ENCODE assay signal across 13 cellular contexts in genomic region chr21:42518216-42518615, GRCh38. TPM values are rescaled to one million over a fixed set of nuclear protein-coding genes. Genes with fewer than 3 reads are reported as not detected.
A peak's percentile ranks its signal among the peaks of the same experiment; 100 is the strongest.
DNase-seq lines count a peak whose midpoint lies in the region; ATAC-seq and TF ChIP-seq lines count a peak whose summit lies in the region.
"Had no signal": no experiment of that assay in that cellular context is flagged by ENCODE, and none has a peak within 500 bp of the region (broad histone marks: within the 10 kb centered on the region; RNA-seq: fewer than 3 reads in every experiment).

No MANE protein-coding gene starts in this region.

- H3K4me2 ChIP-seq in HCT116 (ENCODE audit: low read length) (peak overlapping the region; percentile 83), fibroblast of lung (ENCODE audit: extremely low read depth, insufficient read depth, low read length) (no peak overlapping the region)

- H4K20me1 ChIP-seq in HCT116 (ENCODE audit: insufficient read depth) (no peaks in the 10 kb centered on the region), fibroblast of lung (ENCODE audit: control insufficient read depth, extremely low read depth, insufficient read depth, low read length) (no peaks in the 10 kb centered on the region)

- peaks cover 3% of the 10 kb centered on the region for H3K27me3 Mint-ChIP-seq in activated T-helper 1 cell treated with anti-CD3 and anti-CD28 coated beads, Interleukin-12 subunit alpha, Interleukin-12 subunit beta, Interleukin-2, Interleukin-4 antibody, amounts not matched to agents 30 ng/mL and 10 ng/mL and 1 ng/mL, durations not matched to agents 14 hours and 24 hours and 36 hours (ENCODE audit: insufficient read depth)
- H3K27me3 Mint-ChIP-seq: CD4-positive, alpha-beta T cell had no signal

- H3K4me3 ChIP-seq in HCT116 (replicated peaks in 1 of 2; ENCODE audit: low read depth in 1 of 2, low read length in 2 of 2): peak overlapping the region; percentile 6 to 19; a peak in 3 of 4 replicates
- H3K4me3 ChIP-seq in fibroblast of lung (replicated peaks in 1 of 4; ENCODE audit: control extremely low read depth in 1 of 4, insufficient read depth in 1 of 4, low read depth in 3 of 4, low read length in 4 of 4): no peak overlapping the region
- H3K4me3 ChIP-seq: ascending aorta had no signal

- CTCF ChIA-PET in HCT116 (lab: Charles Lee): no interaction called here

- TF ChIP-seq RAD21 in HCT116 (IDR thresholded peaks at IDR 0.05; ENCODE audit: low read depth): no peak

- H3K4me3 Mint-ChIP-seq in activated T-helper 1 cell treated with anti-CD3 and anti-CD28 coated beads, Interleukin-12 subunit alpha, Interleukin-12 subunit beta, Interleukin-2, Interleukin-4 antibody, amounts not matched to agents 30 ng/mL and 10 ng/mL and 1 ng/mL, durations not matched to agents 14 hours and 24 hours and 36 hours: no peak overlapping the region
- H3K4me3 Mint-ChIP-seq: CD4-positive, alpha-beta T cell had no signal

- peaks cover 0 to 7% of the 10 kb centered on the region in 2 experiments; a peak in 2 of 4 replicates for H3K36me3 ChIP-seq in HCT116 (ENCODE audit: control insufficient read depth in 1 of 2, insufficient read depth in 2 of 2, low read length in 2 of 2)
- H3K36me3 ChIP-seq in fibroblast of lung (ENCODE audit: control insufficient read depth, insufficient read depth, low read length): no peaks in the 10 kb centered on the region

- intact Hi-C loops in HCT116 (cut with micrococcal nuclease) (loop anchor here (5.0 kb wide), 1 partner anchor 66 kb away; no protein-coding TSS in a partner anchor), sciatic nerve (cut with DNase I) (no loop called here)
- intact Hi-C loops in activated T-helper 1 cell treated with anti-CD3 and anti-CD28 coated beads, Interleukin-12 subunit alpha, Interleukin-12 subunit beta, Interleukin-2, Interleukin-4 antibody, amounts not matched to agents 30 ng/mL and 10 ng/mL and 1 ng/mL, durations not matched to agents 14 hours and 24 hours and 36 hours (cut with micrococcal nuclease): loop anchor here (10.0 kb wide), 1 partner anchor 213 kb away; no protein-coding TSS in a partner anchor

- H3K9ac ChIP-seq in HCT116 (ENCODE audit: low read length): peak overlapping the region; percentile 42
- H3K9ac ChIP-seq in fibroblast of lung (ENCODE audit: insufficient read depth, low read length): no peak overlapping the region

- ATAC-seq in HCT116: peak; percentile 76
- ATAC-seq in SK-N-SH treated with all-trans-retinoic acid at 6 μM for 48 hours: peak; percentile 65
- ATAC-seq in sciatic nerve: no peak
- ATAC-seq in GM18867 (IDR thresholded peaks at IDR 0.05; ENCODE audit: unreplicated experiment): no peak
- no peak for ATAC-seq in esophagus mucosa

- H3K4me1 Mint-ChIP-seq in activated T-helper 1 cell treated with anti-CD3 and anti-CD28 coated beads, Interleukin-12 subunit alpha, Interleukin-12 subunit beta, Interleukin-2, Interleukin-4 antibody, amounts not matched to agents 30 ng/mL and 10 ng/mL and 1 ng/mL, durations not matched to agents 14 hours and 24 hours and 36 hours (ENCODE audit: low read depth): peaks cover 21% of the 10 kb centered on the region

- no TSS peak for BruUV-seq in HCT116 (replicated peaks; lab: Mats Ljungman, UMichigan)

- peaks cover 48% of the 10 kb centered on the region for H3K36me3 Mint-ChIP-seq in activated T-helper 1 cell treated with anti-CD3 and anti-CD28 coated beads, Interleukin-12 subunit alpha, Interleukin-12 subunit beta, Interleukin-2, Interleukin-4 antibody, amounts not matched to agents 30 ng/mL and 10 ng/mL and 1 ng/mL, durations not matched to agents 14 hours and 24 hours and 36 hours (ENCODE audit: low read depth)

- RAD21 ChIA-PET in HCT116 (lab: Charles Lee; ENCODE audit: low non-redundant PET in 1 of 2, low total read pairs in 2 of 2, uncharacterized antibody in 2 of 2, unreplicated experiment in 2 of 2): no interaction called here

- no peaks in the 10 kb centered on the region for H3K27me3 ChIP-seq in HCT116 (ENCODE audit: insufficient read depth, low read length)
- H3K27me3 ChIP-seq in fibroblast of lung (ENCODE audit: control insufficient read depth, insufficient read depth, low read length): no peaks in the 10 kb centered on the region
- H3K27me3 ChIP-seq: ascending aorta had no signal

- no peaks in the 10 kb centered on the region for H3K9me3 Mint-ChIP-seq in activated T-helper 1 cell treated with anti-CD3 and anti-CD28 coated beads, Interleukin-12 subunit alpha, Interleukin-12 subunit beta, Interleukin-2, Interleukin-4 antibody, amounts not matched to agents 30 ng/mL and 10 ng/mL and 1 ng/mL, durations not matched to agents 14 hours and 24 hours and 36 hours
- H3K9me3 Mint-ChIP-seq: CD4-positive, alpha-beta T cell had no signal

- H3K79me2 ChIP-seq in HCT116 (ENCODE audit: insufficient read depth, low read length): no peaks in the 10 kb centered on the region
- H3K79me2 ChIP-seq in fibroblast of lung (ENCODE audit: control insufficient read depth, insufficient read depth, low read length): no peaks in the 10 kb centered on the region

- H3K27ac ChIP-seq in HCT116 (ENCODE audit: low read depth, low read length): peak overlapping the region; percentile 76
- H3K27ac ChIP-seq in fibroblast of lung (ENCODE audit: insufficient read depth, low read length): no peak overlapping the region
- H3K27ac ChIP-seq: ascending aorta had no signal

- TF ChIP-seq CTCF in HCT116 (IDR thresholded peaks at IDR 0.05 in 2 of 3, conservative IDR thresholded peaks at IDR 0.05 in 1 of 3; ENCODE audit: borderline replicate concordance in 1 of 3, insufficient read depth in 1 of 3, low read depth in 2 of 3, low read length in 2 of 3): no peak
- no peak for TF ChIP-seq CTCF in fibroblast of lung (conservative IDR thresholded peaks at IDR 0.05 in 1 of 2, IDR thresholded peaks at IDR 0.05 in 1 of 2; ENCODE audit: low read depth in 1 of 2, low read length in 2 of 2)

- H3K4me1 ChIP-seq in HCT116 (ENCODE audit: control insufficient read depth in 1 of 2, insufficient read depth in 2 of 2, low read length in 2 of 2) (peaks cover 46 to 53% of the 10 kb centered on the region in 2 experiments), fibroblast of lung (ENCODE audit: control insufficient read depth, extremely low read depth, insufficient read depth, low read length) (no peaks in the 10 kb centered on the region)

- DNase-seq in HCT116 (ENCODE audit: low read depth, low spot score) (peak; percentile 92), fibroblast of lung (ENCODE audit: low read depth in 2 of 2) (peak; percentile 37 to 82), sciatic nerve (ENCODE audit: low spot score) (peak; percentile 45), AG08395 (ENCODE audit: low spot score) (no peak)
- no peak for DNase-seq in activated T-helper 1 cell treated with anti-CD3 and anti-CD28 coated beads, Interleukin-12 subunit alpha, Interleukin-12 subunit beta, Interleukin-2, Interleukin-4 antibody, amounts not matched to agents 30 ng/mL and 10 ng/mL and 1 ng/mL, durations not matched to agents 14 hours and 24 hours and 36 hours (ENCODE audit: low spot score)
- DNase-seq: CD4-positive, alpha-beta T cell; NCI-H1048; NCI-H446; retina had no signal

- TF ChIP-seq POLR2A in HCT116 (IDR thresholded peaks at IDR 0.05; ENCODE audit: borderline replicate concordance, extremely low read depth, insufficient read depth, insufficient read length): no peak

- H3K9me3 ChIP-seq in HCT116 (ENCODE audit: control insufficient read depth in 1 of 2, insufficient read depth in 1 of 2, low read depth in 1 of 2, low read length in 2 of 2): no peaks in the 10 kb centered on the region
- H3K9me3 ChIP-seq in fibroblast of lung (ENCODE audit: control insufficient read depth, insufficient read depth, low read depth, low read length): no peaks in the 10 kb centered on the region
- H3K9me3 ChIP-seq: ascending aorta had no signal

- POLR2A ChIA-PET in HCT116 (lab: Charles Lee): interaction anchor here (1.0 to 1.5 kb wide), 2 partner anchors 13 to 101 kb away, joined by 3 read pairs; no protein-coding TSS in a partner anchor

- H2AFZ ChIP-seq in HCT116 (ENCODE audit: low read depth, low read length, poor library complexity, severe bottlenecking) (no peak overlapping the region), fibroblast of lung (ENCODE audit: low read length) (no peak overlapping the region)

- no peak overlapping the region for H3K27ac Mint-ChIP-seq in activated T-helper 1 cell treated with anti-CD3 and anti-CD28 coated beads, Interleukin-12 subunit alpha, Interleukin-12 subunit beta, Interleukin-2, Interleukin-4 antibody, amounts not matched to agents 30 ng/mL and 10 ng/mL and 1 ng/mL, durations not matched to agents 14 hours and 24 hours and 36 hours
- H3K27ac Mint-ChIP-seq: CD4-positive, alpha-beta T cell had no signal

- H3K9me2 ChIP-seq in HCT116 (ENCODE audit: insufficient read depth): no peaks in the 10 kb centered on the region

TF ChIP-seq in HCT116, 20 proteins besides CTCF, POLR2A, EP300 and RAD21 (continues in another document):
- TF ChIP-seq TCF7L2 (IDR thresholded peaks at IDR 0.05; ENCODE audit: borderline replicate concordance, extremely low read depth, insufficient read depth, insufficient read length) (peak; percentile 50), POLR2AphosphoS5 (IDR thresholded peaks at IDR 0.05; ENCODE audit: low read depth, low read length) (peak; percentile 35; the same call in 1 of the 2 replicates)

TF ChIP-seq in SK-N-SH treated with all-trans-retinoic acid at 6 μM for 48 hours, 23 proteins besides CTCF, POLR2A, EP300 and RAD21 (continues in another document):
- TF ChIP-seq BACH2 (CRISPR knock-in tag; IDR thresholded peaks at IDR 0.05; ENCODE audit: borderline replicate concordance): no peak
- no peak for TF ChIP-seq CSDC2 (CRISPR knock-in tag; IDR thresholded peaks at IDR 0.05)

RNA-seq across cellular contexts. Expression of gene SLC37A1, which starts 4.6 kb away (rescaled TPM):
- 15.0 TPM for total RNA-seq in HCT116 (2021; ENCODE audit: unreplicated experiment)
- 12.5 and 12.9 TPM in 2 replicates for polyA plus RNA-seq in HCT116 (2012)
- total RNA-seq in fibroblast of lung: 2.8 and 6.4 TPM in 2 replicates
- 0.42 and 1.2 TPM in 2 replicates for polyA plus RNA-seq in fibroblast of lung
- polyA plus RNA-seq in fibroblast of lung (2012): 1.0 and 1.3 TPM in 2 replicates
- polyA minus RNA-seq in fibroblast of lung (ENCODE audit: low replicate concordance): 0.08 and 3.0 TPM in 2 replicates
- total RNA-seq in sciatic nerve: 7.4 TPM
- total RNA-seq in esophagus mucosa: 13.9 TPM
- total RNA-seq in activated T-helper 1 cell treated with anti-CD3 and anti-CD28 coated beads, Interleukin-12 subunit alpha, Interleukin-12 subunit beta, Interleukin-2, Interleukin-4 antibody, amounts not matched to agents 30 ng/mL and 10 ng/mL and 1 ng/mL, durations not matched to agents 14 hours and 24 hours and 36 hours: 21.9 and 25.0 TPM in 2 replicates

RNA-seq across cellular contexts. Expression of gene RSPH1, which starts 22.2 kb away (rescaled TPM):
- 1.5 TPM for total RNA-seq in HCT116 (2021; ENCODE audit: unreplicated experiment)
- polyA plus RNA-seq in HCT116 (2012): 0.65 and 0.87 TPM in 2 replicates
- total RNA-seq in fibroblast of lung: not detected in 2 replicates
- 0.05 TPM in 1 of 2 replicates, not detected in the other for polyA plus RNA-seq in fibroblast of lung
- 0.08 TPM in 1 of 2 replicates, not detected in the other for polyA plus RNA-seq in fibroblast of lung (2012)
- polyA minus RNA-seq in fibroblast of lung (ENCODE audit: low replicate concordance): not detected in 2 replicates
- 0.58 TPM for total RNA-seq in sciatic nerve
- 0.24 TPM for total RNA-seq in esophagus mucosa
- total RNA-seq in activated T-helper 1 cell treated with anti-CD3 and anti-CD28 coated beads, Interleukin-12 subunit alpha, Interleukin-12 subunit beta, Interleukin-2, Interleukin-4 antibody, amounts not matched to agents 30 ng/mL and 10 ng/mL and 1 ng/mL, durations not matched to agents 14 hours and 24 hours and 36 hours: not detected in 2 replicates
- total RNA-seq: ascending aorta had no signal

Comparison
In these comparisons a context has a peak if more than half of its experiments do, and no peak if none do; other contexts are left out.
1. ATAC-seq: peak in HCT116 (single experiment) and SK-N-SH treated with all-trans-retinoic acid at 6 μM for 48 hours (single experiment); none in sciatic nerve (single experiment), GM18867 (single experiment) and esophagus mucosa (single experiment).
2. DNase-seq: peak in HCT116 (single experiment), fibroblast of lung (2 of 2) and sciatic nerve (single experiment); none in AG08395 (single experiment) and activated T-helper 1 cell treated with anti-CD3 and anti-CD28 coated beads, Interleukin-12 subunit alpha, Interleukin-12 subunit beta, Interleukin-2, Interleukin-4 antibody, amounts not matched to agents 30 ng/mL and 10 ng/mL and 1 ng/mL, durations not matched to agents 14 hours and 24 hours and 36 hours (single experiment).
3. H3K4me3 ChIP-seq: peak in HCT116 (2 of 2); none in fibroblast of lung (0 of 4).